In the genomic region with DNA sequence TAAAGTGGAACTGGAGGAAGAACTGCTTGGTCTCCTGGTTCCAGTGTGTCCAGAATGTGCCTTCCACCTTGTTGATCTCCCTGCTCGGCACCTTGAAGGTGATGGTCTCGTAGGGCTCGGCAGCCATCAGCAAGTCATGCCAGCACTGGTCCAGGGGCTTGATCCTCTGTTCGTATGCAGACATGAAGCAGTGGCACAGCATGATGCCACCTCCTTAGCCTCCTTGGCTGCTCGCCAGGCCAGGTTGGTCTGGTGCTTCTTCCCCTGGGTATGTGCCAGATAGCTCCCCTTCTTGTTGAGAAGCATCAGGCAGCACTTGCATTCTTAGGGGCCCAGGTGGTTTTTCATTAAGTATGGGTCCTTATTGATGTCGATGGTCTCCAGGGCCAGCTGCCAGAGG, we compare ENCODE assay signal across 16 cellular contexts.
"Had no signal": no experiment of that assay in that cellular context is flagged by ENCODE, and none has a peak within 500 bp of the region (broad histone marks: within the 10 kb centered on the region; RNA-seq: fewer than 3 reads in every experiment).

No MANE protein-coding gene starts in this region.

- H3K36me3 ChIP-seq: cardiac muscle cell, neural progenitor cell, prostate gland, right atrium auricular region, tibial nerve, uterus had no signal

- H3K4me1 ChIP-seq: neural progenitor cell, prostate gland, right atrium auricular region, tibial nerve, uterus had no signal

- H3K27me3 Mint-ChIP-seq: activated naive CD8-positive, alpha-beta T cell treated with anti-CD3 and anti-CD28 coated beads for 36 hours had no signal

- H3K4me3 ChIP-seq: cardiac muscle cell, neural progenitor cell, prostate gland, right atrium auricular region, tibial nerve, uterus had no signal

- H3K4me1 Mint-ChIP-seq: neural progenitor cell had no signal

- H3K4me3 Mint-ChIP-seq: activated naive CD8-positive, alpha-beta T cell treated with anti-CD3 and anti-CD28 coated beads for 36 hours; effector memory CD8-positive, alpha-beta T cell; naive thymus-derived CD4-positive, alpha-beta T cell; neural progenitor cell had no signal

- H2AFZ ChIP-seq: neural progenitor cell had no signal

- ATAC-seq: effector memory CD8-positive, alpha-beta T cell; naive thymus-derived CD4-positive, alpha-beta T cell; stimulated activated naive CD8-positive, alpha-beta T cell treated with anti-CD3 and anti-CD28 coated beads, Interleukin-15, Interleukin-2, amounts not matched to agents 100 U/mL and 50 U/mL, for 24 hours had no signal

- H3K4me2 ChIP-seq: neural progenitor cell had no signal

- H3K36me3 Mint-ChIP-seq: neural progenitor cell had no signal

- H3K27ac ChIP-seq: cardiac muscle cell, neural progenitor cell, prostate gland, right atrium auricular region, tibial nerve, uterus, VCaP had no signal

- H3K9me3 ChIP-seq: prostate gland, uterus had no signal

- H3K9ac ChIP-seq: neural progenitor cell had no signal

- H3K27ac Mint-ChIP-seq: activated naive CD8-positive, alpha-beta T cell treated with anti-CD3 and anti-CD28 coated beads for 36 hours; effector memory CD8-positive, alpha-beta T cell; naive thymus-derived CD4-positive, alpha-beta T cell; neural progenitor cell had no signal

- H3K27me3 ChIP-seq: right atrium auricular region, tibial nerve, uterus had no signal

- DNase-seq: activated CD4-positive, CD25-positive, alpha-beta regulatory T cell treated with anti-CD3 and anti-CD28 coated beads, Interleukin-2, amount 50 U/mL, for 72 hours; activated naive CD8-positive, alpha-beta T cell treated with anti-CD3 and anti-CD28 coated beads for 36 hours; amniotic stem cell; dermis blood vessel endothelial cell; effector memory CD8-positive, alpha-beta T cell; mesenchymal stem cell; naive thymus-derived CD4-positive, alpha-beta T cell; stimulated activated CD4-positive, alpha-beta T cell treated with anti-CD3 and anti-CD28 coated beads, Interleukin-2, amount 100 ng/mL, for 24 hours; stimulated activated naive CD8-positive, alpha-beta T cell treated with anti-CD3 and anti-CD28 coated beads, Interleukin-15, Interleukin-2, amounts not matched to agents 100 U/mL and 50 U/mL, for 24 hours; uterus had no signal
